ENCODE assay signal across 21 cellular contexts in genomic region chr6:42845327-42845694, GRCh38. TPM values are rescaled to one million over a fixed set of nuclear protein-coding genes. Genes with fewer than 3 reads are reported as not detected.
DNase-seq lines count a peak whose midpoint lies in the region; ATAC-seq and TF ChIP-seq lines count a peak whose summit lies in the region.
"Had no signal": no experiment of that assay in that cellular context is flagged by ENCODE, and none has a peak within 500 bp of the region (broad histone marks: within the 10 kb centered on the region; RNA-seq: fewer than 3 reads in every experiment).

No MANE protein-coding gene starts in this region.

- DNase-seq in NCI-H748 (lab: John Stamatoyannopoulos, UW; ENCODE audit: unreplicated experiment) (peak; percentile 43), NCI-H748 treated with DMSO at 0.1 percent for 48 hours (lab: John Stamatoyannopoulos, UW) (no peak), NCI-H69 (lab: John Stamatoyannopoulos, UW) (peak; percentile 95), right lobe of liver (peak; percentile 59 to 67 (median 60)), thyroid gland (no peak), activated T-cell treated with anti-CD3 and anti-CD28 coated beads for 4 hours (no peak), CD1c-positive myeloid dendritic cell (ENCODE audit: extremely low spot score) (no peak)
- DNase-seq: activated B cell treated with CpG ODN at 0.5 μM for 24 hours; activated CD8-positive, alpha-beta memory T cell treated with anti-CD3 and anti-CD28 coated beads, Interleukin-2, amount 10 ng/mL, durations not matched to agents 7 days and 5 days; activated naive CD4-positive, alpha-beta T cell treated with anti-CD3 and anti-CD28 coated beads, Interleukin-2, amount 50 U/mL, for 16 hours; amygdala; CD8-positive, alpha-beta memory T cell; DMS153; NCI-H1092; SIG-M5; sigmoid colon; stimulated activated naive CD4-positive, alpha-beta T cell treated with Interleukin-2 at 50 U/mL for 16 hours; uterus had no signal

- peaks cover 0 to 5% (median 1%) of the 10 kb centered on the region in 4 donors for H3K4me1 ChIP-seq in right lobe of liver
- no peaks in the 10 kb centered on the region for H3K4me1 ChIP-seq in thyroid gland
- H3K4me1 ChIP-seq: breast epithelium, sigmoid colon, uterus had no signal

- no peaks in the 10 kb centered on the region for H3K9me3 ChIP-seq in right lobe of liver
- H3K9me3 ChIP-seq in thyroid gland, result no peaks in the 10 kb centered on the region
- H3K9me3 ChIP-seq: breast epithelium, sigmoid colon, uterus had no signal

- peak; percentile 27 for TF ChIP-seq POLR2A in right lobe of liver (IDR thresholded peaks at IDR 0.05)
- no peak for TF ChIP-seq POLR2A in thyroid gland (IDR thresholded peaks at IDR 0.05)

- WGBS in right lobe of liver (ENCODE audit: insufficient coverage, low coverage, low lambda C conversion rate, missing lambda C conversion rate), result 9% methylated on average over 5 of the region's 6 CpGs
- WGBS in thyroid gland, 2 donors, result 97 to 98% methylated on average over 6 of the region's 6 CpGs

- TF ChIP-seq CTCF in right lobe of liver (IDR thresholded peaks at IDR 0.05) (no peak), thyroid gland (IDR thresholded peaks at IDR 0.05) (no peak)

- ATAC-seq in right lobe of liver (peak; percentile 98 to 99 (median 98)), HG02870 (IDR thresholded peaks at IDR 0.05; ENCODE audit: unreplicated experiment) (no peak)
- ATAC-seq: activated CD8-positive, alpha-beta memory T cell treated with anti-CD3 and anti-CD28 coated beads, Interleukin-2, amount 10 ng/mL, durations not matched to agents 7 days and 5 days had no signal

- H3K4me3 ChIP-seq in right lobe of liver, result no peak overlapping the region
- no peak overlapping the region for H3K4me3 ChIP-seq in thyroid gland (replicated peaks in 1 of 3)
- H3K4me3 ChIP-seq: breast epithelium, lung, sigmoid colon, uterus had no signal

- H3K27me3 ChIP-seq in right lobe of liver (no peaks in the 10 kb centered on the region), thyroid gland (no peaks in the 10 kb centered on the region)
- H3K27me3 ChIP-seq: breast epithelium, sigmoid colon, uterus had no signal

- H3K27ac ChIP-seq in right lobe of liver, result peak overlapping the region in 1 of 3 donors; percentile 74
- H3K27ac ChIP-seq in thyroid gland, result no peak overlapping the region
- H3K27ac ChIP-seq: breast epithelium, sigmoid colon, uterus had no signal

- intact Hi-C loops in right lobe of liver (cut with DNase I), result no loop called here
- intact Hi-C loops in thyroid gland (cut with DNase I), result no loop called here

- H3K36me3 ChIP-seq in right lobe of liver (no peaks in the 10 kb centered on the region), thyroid gland (peaks cover 0 to 3% of the 10 kb centered on the region in 2 donors)
- H3K36me3 ChIP-seq: breast epithelium, uterus had no signal

RNA-seq across cellular contexts. Expression of gene RPL7L1, which starts 34.1 kb away (rescaled TPM):
- 100 to 1,000 TPM in 1 of 6 experiments, 10 to 100 TPM in 5; 36.6 to 114 (median 44.2) TPM for total RNA-seq in right lobe of liver
- 100 to 1,000 TPM in 3 of 4 donors, 10 to 100 TPM in 1; 99.1 to 121 (median 103) TPM for total RNA-seq in thyroid gland

Comparison
In these comparisons a context has a peak if more than half of its experiments do, and no peak if none do; other contexts are left out.
1. DNase-seq: peak in NCI-H748 (single experiment), NCI-H69 (single experiment) and right lobe of liver (3 of 3); none in NCI-H748 treated with DMSO at 0.1 percent for 48 hours (single experiment), thyroid gland (0 of 2), activated T-cell treated with anti-CD3 and anti-CD28 coated beads for 4 hours (single experiment) and CD1c-positive myeloid dendritic cell (single experiment).